Comparison of ENCODE assay signal across 15 cellular contexts in the genomic region with DNA sequence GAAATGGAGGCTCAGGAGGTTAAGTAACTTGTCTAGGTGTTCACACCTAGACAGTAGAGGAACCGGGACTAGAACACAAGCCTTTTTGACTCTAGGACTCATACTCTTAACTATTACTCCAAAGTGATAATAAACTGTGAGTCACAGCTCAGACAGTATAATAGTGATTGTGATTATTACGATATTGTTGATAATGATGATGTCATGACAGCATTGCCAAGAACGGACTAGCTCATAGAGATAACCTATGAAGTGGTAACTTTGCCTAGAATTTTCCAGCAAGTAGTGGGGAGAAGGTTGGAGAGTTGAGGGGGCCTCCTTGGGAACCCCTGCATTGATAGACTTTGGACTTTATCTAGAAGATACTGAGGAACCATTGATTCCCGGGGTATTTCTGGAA.
"Had no signal": no experiment of that assay in that cellular context is flagged by ENCODE, and none has a peak within 500 bp of the region (broad histone marks: within the 10 kb centered on the region; RNA-seq: fewer than 3 reads in every experiment).

No MANE protein-coding gene starts in this region.

- H3K27me3 ChIP-seq: neutrophil, transverse colon had no signal

- H3K9ac ChIP-seq: SK-N-SH had no signal

- H3K27ac ChIP-seq: epithelial cell of prostate, lower lobe of right lung, neutrophil, transverse colon had no signal

- H3K9me2 ChIP-seq: SK-N-SH had no signal

- DNase-seq: activated CD4-positive, alpha-beta T cell treated with anti-CD3 and anti-CD28 coated beads, Interleukin-2, amount 50 U/mL, for 1 hour; activated gamma-delta T cell treated with Interleukin-2 at 50 U/mL for 16 hours; activated T-cell treated with anti-CD3 and anti-CD28 coated beads, Interleukin-2, amount 50 U/mL, for 48 hours; central memory CD4-positive, alpha-beta T cell; effector memory CD4-positive, alpha-beta T cell; hippocampal formation; lower lobe of right lung; midbrain; retina; SK-N-SH; substantia nigra; transverse colon had no signal

- ATAC-seq: lower lobe of right lung had no signal

- H3K36me3 ChIP-seq: neutrophil, transverse colon had no signal

- H3K9me3 ChIP-seq: lower lobe of right lung, neutrophil, SK-N-SH, transverse colon had no signal

- H3K4me2 ChIP-seq: SK-N-SH, smooth muscle cell had no signal

- H3K4me3 ChIP-seq: lower lobe of right lung, smooth muscle cell, transverse colon had no signal
